Comparison of ENCODE assay signal across 21 cellular contexts in genomic region chr2:19688059-19688458, GRCh38.
DNase-seq lines count a peak whose midpoint lies in the region; ATAC-seq and TF ChIP-seq lines count a peak whose summit lies in the region.
"Had no signal": no experiment of that assay in that cellular context is flagged by ENCODE, and none has a peak within 500 bp of the region (broad histone marks: within the 10 kb centered on the region; RNA-seq: fewer than 3 reads in every experiment).

No MANE protein-coding gene starts in this region.

- H3K4me3 ChIP-seq in heart left ventricle: no peak overlapping the region
- no peak overlapping the region for H3K4me3 ChIP-seq in lower lobe of right lung
- H3K4me3 ChIP-seq: A549 had no signal

- H3K9me3 ChIP-seq in heart left ventricle (no peaks in the 10 kb centered on the region), lower lobe of right lung (no peaks in the 10 kb centered on the region)
- H3K9me3 ChIP-seq: A549, BE2C had no signal

- H3K4me1 Mint-ChIP-seq in type B pancreatic cell (ENCODE audit: unreplicated experiment): no peaks in the 10 kb centered on the region
- H3K4me1 Mint-ChIP-seq: CD4-positive, CD25-positive, alpha-beta regulatory T cell; IgD-negative memory B cell had no signal

- H3K36me3 Mint-ChIP-seq in type B pancreatic cell: no peaks in the 10 kb centered on the region
- H3K36me3 Mint-ChIP-seq: CD4-positive, CD25-positive, alpha-beta regulatory T cell; IgD-negative memory B cell had no signal

- no peaks in the 10 kb centered on the region for H3K36me3 ChIP-seq in heart left ventricle
- H3K36me3 ChIP-seq in lower lobe of right lung: no peaks in the 10 kb centered on the region
- H3K36me3 ChIP-seq: BE2C had no signal

- H3K27me3 Mint-ChIP-seq in type B pancreatic cell: peaks cover 12% of the 10 kb centered on the region

- peaks cover 0 to 5% (median 0%) of the 10 kb centered on the region in 12 donors for H3K4me1 ChIP-seq in heart left ventricle
- no peaks in the 10 kb centered on the region for H3K4me1 ChIP-seq in lower lobe of right lung
- H3K4me1 ChIP-seq: BE2C had no signal

- no peak overlapping the region for H3K4me3 Mint-ChIP-seq in type B pancreatic cell
- H3K4me3 Mint-ChIP-seq: CD4-positive, CD25-positive, alpha-beta regulatory T cell; IgD-negative memory B cell had no signal

- H3K27ac Mint-ChIP-seq in type B pancreatic cell: no peak overlapping the region

- intact Hi-C loops in heart left ventricle (cut with DNase I): loop anchor here in 3 of 10 donors (10.0 kb wide), 3 partner anchors 177 to 943 kb away; no protein-coding TSS in a partner anchor
- intact Hi-C loops in lower lobe of right lung (cut with DNase I): no loop called here

- DNase-seq in RPMI7951 (ENCODE audit: low read depth) (peak; percentile 21), heart left ventricle (peak in 3 of 5 donors; percentile 17 to 77 (median 56)), lower lobe of right lung (no peak), type B pancreatic cell (ENCODE audit: extremely low spot score, unreplicated experiment) (peak; percentile 47), mesenteric fat pad (ENCODE audit: low spot score) (no peak), midbrain (lab: John Stamatoyannopoulos, UW) (no peak)
- no peak for DNase-seq in activated CD4-positive, CD25-positive, alpha-beta regulatory T cell (lab: John Stamatoyannopoulos, UW)
- DNase-seq in activated CD8-positive, alpha-beta memory T cell treated with anti-CD3 and anti-CD28 coated beads, Interleukin-2, amount 50 U/mL, for 48 hours: no peak
- DNase-seq: BE2C; CD4-positive, CD25-positive, alpha-beta regulatory T cell; DMS79; Karpas-422; MV-4-11; NCI-H1694; NCI-H2081; NCI-H2171 treated with DMSO at 0.1 percent for 48 hours; NCI-H524 treated with DMSO at 0.1 percent for 48 hours; OCI-M1; SHP77 treated with DMSO at 0.1 percent for 48 hours had no signal

- H3K9me3 Mint-ChIP-seq in type B pancreatic cell: peaks cover 6% of the 10 kb centered on the region
- H3K9me3 Mint-ChIP-seq: IgD-negative memory B cell had no signal

- TF ChIP-seq POLR2A in heart left ventricle (IDR thresholded peaks at IDR 0.05): no peak

- WGBS in heart left ventricle, 4 donors: 55 to 68% (median 62%) methylated on average over 11 of the region's 11 CpGs

- H3K27ac ChIP-seq in heart left ventricle: peak overlapping the region in 2 of 12 donors; percentile 6 to 68
- no peak overlapping the region for H3K27ac ChIP-seq in lower lobe of right lung
- H3K27ac ChIP-seq: A549 had no signal

- ATAC-seq in heart left ventricle: peak; percentile 66 to 95 (median 88)
- peak; percentile 37 to 40 for ATAC-seq in lower lobe of right lung
- ATAC-seq: A549 had no signal

- TF ChIP-seq CTCF in heart left ventricle (IDR thresholded peaks at IDR 0.05): peak in 9 of 12 donors; percentile 8 to 34 (median 16)
- no peak for TF ChIP-seq CTCF in lower lobe of right lung (IDR thresholded peaks at IDR 0.05)
- no peak for TF ChIP-seq CTCF in type B pancreatic cell (conservative IDR thresholded peaks at IDR 0.05)

- H3K27me3 ChIP-seq in heart left ventricle: no peaks in the 10 kb centered on the region
- H3K27me3 ChIP-seq in lower lobe of right lung (ENCODE audit: low read depth): no peaks in the 10 kb centered on the region
- H3K27me3 ChIP-seq: BE2C had no signal

Comparison
In these comparisons a context has a peak if more than half of its experiments do, and no peak if none do; other contexts are left out.
1. DNase-seq: peak in RPMI7951 (single experiment), heart left ventricle (3 of 5) and type B pancreatic cell (single experiment); none in lower lobe of right lung (single experiment), activated CD4-positive, CD25-positive, alpha-beta regulatory T cell (0 of 4), mesenteric fat pad (single experiment), activated CD8-positive, alpha-beta memory T cell treated with anti-CD3 and anti-CD28 coated beads, Interleukin-2, amount 50 U/mL, for 48 hours (single experiment) and midbrain (single experiment).
2. CTCF ChIP-seq: peak in heart left ventricle (9 of 12); none in lower lobe of right lung (single experiment) and type B pancreatic cell (single experiment).